ENCODE assay signal across 1 cellular context in genomic region chr20:64064145-64064698, GRCh38.
A peak's percentile ranks its signal among the peaks of the same experiment; 100 is the strongest.
TF ChIP-seq lines count a peak whose summit lies in the region.

No MANE protein-coding gene starts in this region.

TF ChIP-seq in HepG2, 621 proteins besides CTCF, POLR2A, EP300 and RAD21 (continued from another document and continues in another):
- TF ChIP-seq, protein P1, sequence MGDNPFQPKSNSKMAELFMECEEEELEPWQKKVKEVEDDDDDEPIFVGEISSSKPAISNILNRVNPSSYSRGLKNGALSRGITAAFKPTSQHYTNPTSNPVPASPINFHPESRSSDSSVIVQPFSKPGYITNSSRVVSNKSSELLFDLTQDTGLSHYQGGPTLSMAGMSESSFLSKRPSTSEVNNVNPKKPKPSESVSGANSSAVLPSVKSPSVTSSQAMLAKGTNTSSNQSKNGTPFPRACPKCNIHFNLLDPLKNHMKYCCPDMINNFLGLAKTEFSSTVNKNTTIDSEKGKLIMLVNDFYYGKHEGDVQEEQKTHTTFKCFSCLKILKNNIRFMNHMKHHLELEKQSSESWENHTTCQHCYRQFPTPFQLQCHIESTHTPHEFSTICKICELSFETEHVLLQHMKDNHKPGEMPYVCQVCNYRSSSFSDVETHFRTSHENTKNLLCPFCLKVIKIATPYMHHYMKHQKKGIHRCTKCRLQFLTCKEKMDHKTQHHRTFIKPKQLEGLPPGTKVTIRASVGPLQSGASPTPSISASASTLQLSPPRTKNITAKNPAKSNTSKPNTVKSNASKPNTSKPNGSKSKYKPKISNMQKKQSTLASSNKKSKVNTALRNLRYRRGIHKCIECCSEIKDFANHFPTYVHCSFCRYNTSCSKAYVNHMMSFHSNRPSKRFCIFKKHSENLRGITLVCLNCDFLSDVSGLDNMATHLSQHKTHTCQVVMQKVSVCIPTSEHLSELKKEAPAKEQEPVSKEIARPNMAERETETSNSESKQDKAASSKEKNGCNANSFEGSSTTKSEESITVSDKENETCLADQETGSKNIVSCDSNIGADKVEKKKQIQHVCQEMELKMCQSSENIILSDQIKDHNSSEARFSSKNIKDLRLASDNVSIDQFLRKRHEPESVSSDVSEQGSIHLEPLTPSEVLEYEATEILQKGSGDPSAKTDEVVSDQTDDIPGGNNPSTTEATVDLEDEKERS (CRISPR knock-in tag; IDR thresholded peaks at IDR 0.05), result no peak; the same call in 1 of the 2 replicates
- TF ChIP-seq RFX3 (CRISPR knock-in tag; IDR thresholded peaks at IDR 0.05), result no peak
- TF ChIP-seq BORCS8-MEF2B (CRISPR knock-in tag; IDR thresholded peaks at IDR 0.05), result no peak
- no peak for TF ChIP-seq MYC (CRISPR knock-in tag; IDR thresholded peaks at IDR 0.05; ENCODE audit: borderline replicate concordance)
- TF ChIP-seq, protein P2, sequence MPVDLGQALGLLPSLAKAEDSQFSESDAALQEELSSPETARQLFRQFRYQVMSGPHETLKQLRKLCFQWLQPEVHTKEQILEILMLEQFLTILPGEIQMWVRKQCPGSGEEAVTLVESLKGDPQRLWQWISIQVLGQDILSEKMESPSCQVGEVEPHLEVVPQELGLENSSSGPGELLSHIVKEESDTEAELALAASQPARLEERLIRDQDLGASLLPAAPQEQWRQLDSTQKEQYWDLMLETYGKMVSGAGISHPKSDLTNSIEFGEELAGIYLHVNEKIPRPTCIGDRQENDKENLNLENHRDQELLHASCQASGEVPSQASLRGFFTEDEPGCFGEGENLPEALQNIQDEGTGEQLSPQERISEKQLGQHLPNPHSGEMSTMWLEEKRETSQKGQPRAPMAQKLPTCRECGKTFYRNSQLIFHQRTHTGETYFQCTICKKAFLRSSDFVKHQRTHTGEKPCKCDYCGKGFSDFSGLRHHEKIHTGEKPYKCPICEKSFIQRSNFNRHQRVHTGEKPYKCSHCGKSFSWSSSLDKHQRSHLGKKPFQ (CRISPR knock-in tag; IDR thresholded peaks at IDR 0.05; ENCODE audit: insufficient replicate concordance), result no peak
- TF ChIP-seq, protein P3, sequence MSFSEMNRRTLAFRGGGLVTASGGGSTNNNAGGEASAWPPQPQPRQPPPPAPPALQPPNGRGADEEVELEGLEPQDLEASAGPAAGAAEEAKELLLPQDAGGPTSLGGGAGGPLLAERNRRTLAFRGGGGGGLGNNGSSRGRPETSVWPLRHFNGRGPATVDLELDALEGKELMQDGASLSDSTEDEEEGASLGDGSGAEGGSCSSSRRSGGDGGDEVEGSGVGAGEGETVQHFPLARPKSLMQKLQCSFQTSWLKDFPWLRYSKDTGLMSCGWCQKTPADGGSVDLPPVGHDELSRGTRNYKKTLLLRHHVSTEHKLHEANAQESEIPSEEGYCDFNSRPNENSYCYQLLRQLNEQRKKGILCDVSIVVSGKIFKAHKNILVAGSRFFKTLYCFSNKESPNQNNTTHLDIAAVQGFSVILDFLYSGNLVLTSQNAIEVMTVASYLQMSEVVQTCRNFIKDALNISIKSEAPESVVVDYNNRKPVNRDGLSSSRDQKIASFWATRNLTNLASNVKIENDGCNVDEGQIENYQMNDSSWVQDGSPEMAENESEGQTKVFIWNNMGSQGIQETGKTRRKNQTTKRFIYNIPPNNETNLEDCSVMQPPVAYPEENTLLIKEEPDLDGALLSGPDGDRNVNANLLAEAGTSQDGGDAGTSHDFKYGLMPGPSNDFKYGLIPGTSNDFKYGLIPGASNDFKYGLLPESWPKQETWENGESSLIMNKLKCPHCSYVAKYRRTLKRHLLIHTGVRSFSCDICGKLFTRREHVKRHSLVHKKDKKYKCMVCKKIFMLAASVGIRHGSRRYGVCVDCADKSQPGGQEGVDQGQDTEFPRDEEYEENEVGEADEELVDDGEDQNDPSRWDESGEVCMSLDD (CRISPR knock-in tag; IDR thresholded peaks at IDR 0.05; ENCODE audit: borderline replicate concordance), result no peak
- no peak for TF ChIP-seq TAF1 (CRISPR knock-in tag; IDR thresholded peaks at IDR 0.05)
- TF ChIP-seq ZNF451 (CRISPR knock-in tag; IDR thresholded peaks at IDR 0.05), result 0 out of 2 replicates have a peak, but pooled peaks have one; percentile 37
- no peak for TF ChIP-seq ZNF317 (CRISPR knock-in tag; IDR thresholded peaks at IDR 0.05)
- no peak for TF ChIP-seq REL (CRISPR knock-in tag; conservative IDR thresholded peaks at IDR 0.05)
- no peak for TF ChIP-seq ZNF766 (CRISPR knock-in tag; IDR thresholded peaks at IDR 0.05; ENCODE audit: borderline replicate concordance)
- TF ChIP-seq MIER3 (CRISPR knock-in tag; IDR thresholded peaks at IDR 0.05; ENCODE audit: borderline replicate concordance), result no peak
- no peak for TF ChIP-seq CHD2 (IDR thresholded peaks at IDR 0.05; ENCODE audit: low read depth, low read length)
- TF ChIP-seq ZNF777 (CRISPR knock-in tag; IDR thresholded peaks at IDR 0.05), result no peak
- TF ChIP-seq ZNF75D (CRISPR knock-in tag; IDR thresholded peaks at IDR 0.05; ENCODE audit: borderline replicate concordance), result 0 out of 2 replicates have a peak, but pooled peaks have one; percentile 75
- no peak for TF ChIP-seq ZNF670 (CRISPR knock-in tag; IDR thresholded peaks at IDR 0.05; ENCODE audit: borderline replicate concordance)
- TF ChIP-seq ZNF83 (CRISPR knock-in tag; IDR thresholded peaks at IDR 0.05; ENCODE audit: borderline replicate concordance), result no peak
- no peak for TF ChIP-seq DMAP1 (CRISPR knock-in tag; IDR thresholded peaks at IDR 0.05)
- TF ChIP-seq MAFG (CRISPR knock-in tag; IDR thresholded peaks at IDR 0.05), result no peak
- peak; percentile 7 for TF ChIP-seq U2AF1 (optimal IDR thresholded peaks at IDR 0.05; ENCODE audit: low read depth, low read length)
- peak; percentile 75 for TF ChIP-seq MTA1 (CRISPR knock-in tag; IDR thresholded peaks at IDR 0.05; ENCODE audit: borderline replicate concordance)
- TF ChIP-seq, protein P4, sequence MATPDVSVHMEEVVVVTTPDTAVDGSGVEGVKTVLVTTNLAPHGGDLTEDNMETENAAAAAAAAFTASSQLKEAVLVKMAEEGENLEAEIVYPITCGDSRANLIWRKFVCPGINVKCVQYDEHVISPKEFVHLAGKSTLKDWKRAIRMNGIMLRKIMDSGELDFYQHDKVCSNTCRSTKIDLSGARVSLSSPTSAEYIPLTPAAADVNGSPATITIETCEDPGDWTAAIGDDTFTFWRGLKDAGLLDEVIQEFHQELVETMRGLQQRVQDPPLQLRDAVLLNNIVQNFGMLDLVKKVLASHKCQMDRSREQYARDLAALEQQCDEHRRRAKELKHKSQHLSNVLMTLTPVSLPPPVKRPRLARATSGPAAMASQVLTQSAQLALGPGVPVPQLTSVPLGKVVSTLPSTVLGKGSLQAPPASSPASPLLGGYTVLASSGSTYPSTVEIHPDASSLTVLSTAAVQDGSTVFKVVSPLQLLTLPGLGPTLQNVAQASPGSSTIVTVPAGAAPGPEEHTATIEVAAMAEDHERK (CRISPR knock-in tag; IDR thresholded peaks at IDR 0.05; ENCODE audit: low read depth), result no peak
- no peak; the same call in 1 of the 2 replicates for TF ChIP-seq ZBTB20 (CRISPR knock-in tag; IDR thresholded peaks at IDR 0.05; ENCODE audit: borderline replicate concordance, low read depth)
- no peak for TF ChIP-seq MAFF (IDR thresholded peaks at IDR 0.05; ENCODE audit: low read depth, low read length)
- TF ChIP-seq ZBTB46 (CRISPR knock-in tag; IDR thresholded peaks at IDR 0.05; ENCODE audit: borderline replicate concordance), result 0 out of 2 replicates have a peak, but pooled peaks have one; percentile 92
- no peak for TF ChIP-seq ZNF562 (CRISPR knock-in tag; IDR thresholded peaks at IDR 0.05; ENCODE audit: borderline replicate concordance)
- TF ChIP-seq ZNF484 (CRISPR knock-in tag; IDR thresholded peaks at IDR 0.05; ENCODE audit: borderline replicate concordance, low read depth), result no peak
- TF ChIP-seq ZNF232 (CRISPR knock-in tag; IDR thresholded peaks at IDR 0.05; ENCODE audit: borderline replicate concordance), result no peak
- TF ChIP-seq NFE2L1 (CRISPR knock-in tag; IDR thresholded peaks at IDR 0.05; ENCODE audit: borderline replicate concordance), result peak; percentile 83; the same call in 1 of the 2 replicates
- TF ChIP-seq, protein P5, sequence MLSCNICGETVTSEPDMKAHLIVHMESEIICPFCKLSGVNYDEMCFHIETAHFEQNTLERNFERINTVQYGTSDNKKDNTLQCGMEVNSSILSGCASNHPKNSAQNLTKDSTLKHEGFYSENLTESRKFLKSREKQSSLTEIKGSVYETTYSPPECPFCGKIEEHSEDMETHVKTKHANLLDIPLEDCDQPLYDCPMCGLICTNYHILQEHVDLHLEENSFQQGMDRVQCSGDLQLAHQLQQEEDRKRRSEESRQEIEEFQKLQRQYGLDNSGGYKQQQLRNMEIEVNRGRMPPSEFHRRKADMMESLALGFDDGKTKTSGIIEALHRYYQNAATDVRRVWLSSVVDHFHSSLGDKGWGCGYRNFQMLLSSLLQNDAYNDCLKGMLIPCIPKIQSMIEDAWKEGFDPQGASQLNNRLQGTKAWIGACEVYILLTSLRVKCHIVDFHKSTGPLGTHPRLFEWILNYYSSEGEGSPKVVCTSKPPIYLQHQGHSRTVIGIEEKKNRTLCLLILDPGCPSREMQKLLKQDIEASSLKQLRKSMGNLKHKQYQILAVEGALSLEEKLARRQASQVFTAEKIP (CRISPR knock-in tag; IDR thresholded peaks at IDR 0.05; ENCODE audit: borderline replicate concordance), result no peak
- TF ChIP-seq ZNF615 (CRISPR knock-in tag; IDR thresholded peaks at IDR 0.05; ENCODE audit: borderline replicate concordance), result peak; percentile 56; the same call in 1 of the 2 replicates
- TF ChIP-seq HMGA1 (CRISPR knock-in tag; conservative IDR thresholded peaks at IDR 0.05), result no peak
- no peak for TF ChIP-seq SMAD9 (CRISPR knock-in tag; IDR thresholded peaks at IDR 0.05)
- TF ChIP-seq ATF5 (CRISPR knock-in tag; IDR thresholded peaks at IDR 0.05; ENCODE audit: low read depth), result peak; percentile 75; the same call in 1 of the 2 replicates
- no peak for TF ChIP-seq ZNF800 (CRISPR knock-in tag; IDR thresholded peaks at IDR 0.05)
- no peak for TF ChIP-seq MXD1 (CRISPR knock-in tag; IDR thresholded peaks at IDR 0.05)
- no peak for TF ChIP-seq HOXD1 (CRISPR knock-in tag; IDR thresholded peaks at IDR 0.05)
- no peak for TF ChIP-seq HOXA9 (CRISPR knock-in tag; IDR thresholded peaks at IDR 0.05; ENCODE audit: borderline replicate concordance)
- TF ChIP-seq NFIC (IDR thresholded peaks at IDR 0.05; ENCODE audit: low read length), result no peak
- TF ChIP-seq ZNF382 (CRISPR knock-in tag; IDR thresholded peaks at IDR 0.05; ENCODE audit: borderline replicate concordance), result no peak
- peak; percentile 21; the same call in 1 of the 2 replicates for TF ChIP-seq NFE2 (CRISPR knock-in tag; IDR thresholded peaks at IDR 0.05)
- TF ChIP-seq NFRKB (IDR thresholded peaks at IDR 0.05), result no peak
- no peak for TF ChIP-seq EZH2 (conservative IDR thresholded peaks at IDR 0.05; ENCODE audit: low read depth, low read length)
- TF ChIP-seq GZF1 (CRISPR knock-in tag; IDR thresholded peaks at IDR 0.05), result no peak
- TF ChIP-seq, protein P6, sequence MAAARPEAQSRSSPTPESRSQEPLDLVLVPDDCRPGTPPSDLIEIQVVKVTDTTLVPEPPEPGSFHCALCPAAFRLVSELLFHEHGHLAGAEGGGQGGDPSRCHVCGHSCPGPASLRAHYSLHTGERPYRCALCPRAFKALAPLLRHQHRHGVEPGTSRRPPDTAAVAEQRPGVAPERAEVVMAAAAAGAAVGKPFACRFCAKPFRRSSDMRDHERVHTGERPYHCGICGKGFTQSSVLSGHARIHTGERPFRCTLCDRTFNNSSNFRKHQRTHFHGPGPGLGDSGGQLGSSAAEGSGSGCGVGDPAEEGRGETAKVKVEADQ (CRISPR knock-in tag; IDR thresholded peaks at IDR 0.05; ENCODE audit: borderline replicate concordance), result no peak
- TF ChIP-seq YEATS4 (CRISPR knock-in tag; IDR thresholded peaks at IDR 0.05; ENCODE audit: borderline replicate concordance), result no peak; the same call in 1 of the 2 replicates
- TF ChIP-seq, protein P7, sequence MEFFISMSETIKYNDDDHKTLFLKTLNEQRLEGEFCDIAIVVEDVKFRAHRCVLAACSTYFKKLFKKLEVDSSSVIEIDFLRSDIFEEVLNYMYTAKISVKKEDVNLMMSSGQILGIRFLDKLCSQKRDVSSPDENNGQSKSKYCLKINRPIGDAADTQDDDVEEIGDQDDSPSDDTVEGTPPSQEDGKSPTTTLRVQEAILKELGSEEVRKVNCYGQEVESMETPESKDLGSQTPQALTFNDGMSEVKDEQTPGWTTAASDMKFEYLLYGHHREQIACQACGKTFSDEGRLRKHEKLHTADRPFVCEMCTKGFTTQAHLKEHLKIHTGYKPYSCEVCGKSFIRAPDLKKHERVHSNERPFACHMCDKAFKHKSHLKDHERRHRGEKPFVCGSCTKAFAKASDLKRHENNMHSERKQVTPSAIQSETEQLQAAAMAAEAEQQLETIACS (CRISPR knock-in tag; IDR thresholded peaks at IDR 0.05), result no peak
- no peak for TF ChIP-seq NFKBIZ (CRISPR knock-in tag; IDR thresholded peaks at IDR 0.05)
- no peak for TF ChIP-seq PHF20 (CRISPR knock-in tag; IDR thresholded peaks at IDR 0.05)
- no peak; the same call in 1 of the 2 replicates for TF ChIP-seq GATAD2A (CRISPR knock-in tag; IDR thresholded peaks at IDR 0.05)
